11 cellular contexts compared by ENCODE assay signal in the genomic region with DNA sequence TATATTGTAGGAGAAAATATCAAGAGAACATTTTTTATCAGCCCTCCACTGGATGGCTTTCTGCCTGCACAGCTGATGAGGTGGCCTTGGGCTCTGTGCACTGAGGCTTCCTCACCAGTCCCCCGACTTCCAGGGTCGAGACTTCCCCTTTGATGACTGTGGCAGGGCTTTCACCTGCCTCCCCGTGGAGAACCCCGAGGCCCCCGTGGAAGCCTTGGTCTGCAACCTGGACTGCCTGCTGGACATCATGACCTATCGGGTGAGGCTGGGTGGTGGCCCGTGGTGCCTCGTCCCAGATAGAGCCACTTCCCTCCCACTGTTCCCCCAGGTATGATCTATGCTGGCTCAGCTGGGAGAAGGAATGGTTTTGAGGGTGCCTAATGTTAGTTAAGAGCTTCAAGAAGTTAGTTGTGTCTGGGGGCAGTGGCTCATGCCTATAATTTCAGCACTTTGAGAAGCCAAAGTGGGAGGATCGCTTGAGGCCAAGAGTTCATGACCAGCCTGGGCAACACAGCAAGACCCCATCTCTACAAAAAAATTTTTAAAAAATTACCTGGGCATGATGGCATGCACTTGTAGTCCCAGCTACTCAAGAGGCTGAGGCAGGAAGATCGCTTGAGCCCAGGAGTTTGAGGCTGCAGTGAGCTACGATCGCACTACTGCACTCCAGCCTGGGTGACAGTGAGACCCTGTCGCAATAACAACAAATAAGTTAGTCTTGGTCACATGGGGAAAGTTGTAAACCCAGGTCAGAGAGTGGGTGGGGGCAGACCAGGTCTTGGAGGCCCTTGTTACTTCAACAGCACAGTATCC. TPM values are rescaled to one million over a fixed set of nuclear protein-coding genes. Genes with fewer than 3 reads are reported as not detected.
DNase-seq lines count a peak whose midpoint lies in the region; ATAC-seq, FAIRE-seq and TF ChIP-seq lines count a peak whose summit lies in the region.
"Had no signal": no experiment of that assay in that cellular context is flagged by ENCODE, and none has a peak within 500 bp of the region (broad histone marks: within the 10 kb centered on the region; RNA-seq: fewer than 3 reads in every experiment).

No MANE protein-coding gene starts in this region.

- H3K4me3 ChIP-seq in HepG2 (replicated peaks in 1 of 3; ENCODE audit: insufficient read depth in 1 of 3, low read depth in 2 of 3, low read length in 3 of 3): no peak overlapping the region
- no peak overlapping the region for H3K4me3 ChIP-seq in right lobe of liver
- no peak overlapping the region for H3K4me3 ChIP-seq in osteoblast (ENCODE audit: insufficient read depth, low read length)
- no peak overlapping the region for H3K4me3 ChIP-seq in left ventricle myocardium inferior
- H3K4me3 ChIP-seq in PC-9: no peak overlapping the region
- H3K4me3 ChIP-seq: BLaER1 treated with 17β-estradiol and CSF1 and Interleukin-3, amounts not matched to agents 10 nM and 100 nM had no signal

- H3K9me3 ChIP-seq in HepG2 (ENCODE audit: low read length) (no peaks in the 10 kb centered on the region), right lobe of liver (no peaks in the 10 kb centered on the region), osteoblast (ENCODE audit: low read depth, low read length) (no peaks in the 10 kb centered on the region), left ventricle myocardium inferior (replicated peaks) (no peaks in the 10 kb centered on the region), PC-9 (ENCODE audit: insufficient read depth, low read depth) (no peaks in the 10 kb centered on the region)
- H3K9me3 ChIP-seq: BLaER1 treated with 17β-estradiol and CSF1 and Interleukin-3, amounts not matched to agents 10 nM and 100 nM had no signal

- H3K79me2 ChIP-seq in HepG2 (ENCODE audit: insufficient read depth, low read length) (no peaks in the 10 kb centered on the region), osteoblast (ENCODE audit: insufficient read depth, low read length) (no peaks in the 10 kb centered on the region), PC-9 (ENCODE audit: low read depth) (no peaks in the 10 kb centered on the region)

- BruUV-seq in HepG2 (replicated peaks; lab: Mats Ljungman, UMichigan): no TSS peak
- no TSS peak for BruUV-seq in PC-9 (replicated peaks; lab: Mats Ljungman, UMichigan)

- H3K36me3 ChIP-seq in HepG2 (replicated peaks in 1 of 2; ENCODE audit: control insufficient read depth in 1 of 2, insufficient read depth in 2 of 2, low read length in 2 of 2) (peaks cover 3 to 5% of the 10 kb centered on the region in 2 experiments; a peak in 3 of 5 replicates), right lobe of liver (peaks cover 0 to 14% (median 7%) of the 10 kb centered on the region in 4 donors), osteoblast (ENCODE audit: insufficient read depth, low read length) (peaks cover 3% of the 10 kb centered on the region), left ventricle myocardium inferior (peaks cover 51% of the 10 kb centered on the region), PC-9 (ENCODE audit: low read depth) (no peaks in the 10 kb centered on the region)

- POLR2A ChIA-PET in HepG2 (lab: Yijun Ruan, JAX): interaction anchor here (0.6 to 2.2 kb wide), 5 partner anchors 11 to 85 kb away, joined by 3 to 6 read pairs (median 4); a partner anchor contains a TSS
- POLR2A ChIA-PET in RWPE1 (lab: Yijun Ruan, JAX; ENCODE audit: low non-redundant PET): no interaction called here
- POLR2A ChIA-PET in PC-9 (lab: Charles Lee; ENCODE audit: unreplicated experiment): no interaction called here

- no peaks in the 10 kb centered on the region for H3K9me2 ChIP-seq in PC-9 (ENCODE audit: insufficient read depth)

- no peak overlapping the region; the same call in 1 of the 2 replicates for H3K9ac ChIP-seq in HepG2 (ENCODE audit: insufficient read depth, low read depth, low read length)
- H3K9ac ChIP-seq: BLaER1 treated with 17β-estradiol and CSF1 and Interleukin-3, amounts not matched to agents 10 nM and 100 nM had no signal

- intact Hi-C loops in HepG2 (cut with micrococcal nuclease; ENCODE audit: unreplicated experiment): no loop called here
- intact Hi-C loops in right lobe of liver (cut with DNase I): loop anchor here in 1 of 2 donors (5.0 kb wide), 1 partner anchor 74 kb away; no protein-coding TSS in a partner anchor
- intact Hi-C loops in left ventricle myocardium inferior (cut with micrococcal nuclease): no loop called here
- intact Hi-C loops in PC-9 (cut with micrococcal nuclease; ENCODE audit: unreplicated experiment): no loop called here

- peak; percentile 8 for FAIRE-seq in HepG2 (lab: Jason Lieb, UNC)

- TF ChIP-seq EP300 in HepG2 (IDR thresholded peaks at IDR 0.05; ENCODE audit: low read depth in 2 of 2, low read length in 2 of 2) (no peak), HepG2 (CRISPR knock-in tag; IDR thresholded peaks at IDR 0.05; ENCODE audit: borderline replicate concordance) (no peak)

- H3K27ac ChIP-seq in HepG2 (ENCODE audit: extremely low read length, insufficient read depth, low read length) (no peak overlapping the region), right lobe of liver (no peak overlapping the region), RWPE1 (peak overlapping the region; percentile 10; the same call in 1 of the 2 replicates), osteoblast (ENCODE audit: low read depth, low read length) (no peak overlapping the region), left ventricle myocardium inferior (replicated peaks) (no peak overlapping the region), PC-9 (no peak overlapping the region)
- H3K27ac ChIP-seq: BLaER1 treated with 17β-estradiol and CSF1 and Interleukin-3, amounts not matched to agents 10 nM and 100 nM had no signal

- H2AFZ ChIP-seq in HepG2 (ENCODE audit: low read length) (no peak overlapping the region), osteoblast (ENCODE audit: low read length) (no peak overlapping the region), PC-9 (no peak overlapping the region)

- 82% methylated on average over 13 of the region's 13 CpGs for WGBS in HepG2 (ENCODE audit: low lambda C conversion rate)
- 91% methylated on average over 5 of the region's 13 CpGs for WGBS in right lobe of liver (ENCODE audit: insufficient coverage, low coverage, low lambda C conversion rate, missing lambda C conversion rate)

- in situ Hi-C loops in HepG2 (cut with HindIII; ENCODE audit: extremely low pct_ligation_motif_present, low pct_unique_long_range_greater_than_20kb): loop anchor here (5.0 kb wide), 1 partner anchor 69 kb away; no protein-coding TSS in a partner anchor

- no peaks in the 10 kb centered on the region for H4K20me1 ChIP-seq in HepG2 (ENCODE audit: insufficient read depth, low read length)
- H4K20me1 ChIP-seq in osteoblast (ENCODE audit: insufficient read depth, low read length): peaks cover 2% of the 10 kb centered on the region
- no peaks in the 10 kb centered on the region for H4K20me1 ChIP-seq in PC-9 (ENCODE audit: insufficient read depth)

- no peak for TF ChIP-seq CTCF in HepG2 (CRISPR knock-in tag; IDR thresholded peaks at IDR 0.05)
- no peak for TF ChIP-seq CTCF in right lobe of liver (IDR thresholded peaks at IDR 0.05)
- TF ChIP-seq CTCF in RWPE1 (conservative IDR thresholded peaks at IDR 0.05; ENCODE audit: low read depth): no peak
- no peak for TF ChIP-seq CTCF in osteoblast (IDR thresholded peaks at IDR 0.05; ENCODE audit: extremely low read depth, low read depth, low read length)
- TF ChIP-seq CTCF in left ventricle myocardium inferior (IDR thresholded peaks at IDR 0.05; ENCODE audit: borderline replicate concordance): no peak
- no peak for TF ChIP-seq CTCF in PC-9 (conservative IDR thresholded peaks at IDR 0.05)

- H3K27me3 ChIP-seq in HepG2 (ENCODE audit: control insufficient read depth in 1 of 2, insufficient read depth in 2 of 2, low read length in 2 of 2) (no peaks in the 10 kb centered on the region), right lobe of liver (no peaks in the 10 kb centered on the region), osteoblast (ENCODE audit: insufficient read depth, low read length) (no peaks in the 10 kb centered on the region), left ventricle myocardium inferior (ENCODE audit: low read depth) (no peaks in the 10 kb centered on the region), PC-9 (ENCODE audit: insufficient read depth, low read depth) (no peaks in the 10 kb centered on the region)
- H3K27me3 ChIP-seq: BLaER1 treated with 17β-estradiol and CSF1 and Interleukin-3, amounts not matched to agents 10 nM and 100 nM had no signal

- H3K4me1 ChIP-seq in HepG2 (ENCODE audit: insufficient read depth, low read length) (peaks cover 5% of the 10 kb centered on the region; the same call in 1 of the 2 replicates), right lobe of liver (no peaks in the 10 kb centered on the region), osteoblast (ENCODE audit: insufficient read depth, low read length) (peaks cover under 1% of the 10 kb centered on the region), left ventricle myocardium inferior (peaks cover 5% of the 10 kb centered on the region), PC-9 (replicated peaks; ENCODE audit: insufficient read depth) (no peaks in the 10 kb centered on the region)

- TF ChIP-seq POLR2A in HepG2 (IDR thresholded peaks at IDR 0.05; ENCODE audit: insufficient read depth in 1 of 2, low read depth in 2 of 2, low read length in 2 of 2): no peak
- TF ChIP-seq POLR2A in right lobe of liver (IDR thresholded peaks at IDR 0.05): no peak

- DNase-seq in HepG2 (ENCODE audit: low spot score): no peak
- no peak for DNase-seq in right lobe of liver
- DNase-seq in RWPE1 (ENCODE audit: low spot score): no peak
- peak; percentile 41 for DNase-seq in osteoblast (ENCODE audit: insufficient read length, low spot score, missing footprints)
- no peak for DNase-seq in left ventricle myocardium inferior
- no peak for DNase-seq in PC-9
- DNase-seq in RPMI8226: no peak
- DNase-seq: 8988T; CD4-positive, CD25-positive, alpha-beta regulatory T cell; GF-D8 had no signal

- no peak for TF ChIP-seq RAD21 in HepG2 (CRISPR knock-in tag; IDR thresholded peaks at IDR 0.05)

- CTCF ChIA-PET in HepG2 (lab: Yijun Ruan, JAX; ENCODE audit: low intra/inter-chr PET ratio, low total read pairs): interaction anchor here (2.6 kb wide), 1 partner anchor 70 kb away, joined by 11 read pairs; no protein-coding TSS in a partner anchor
- CTCF ChIA-PET in RWPE1 (lab: Yijun Ruan, JAX): interaction anchor here (1.0 kb wide), 1 partner anchor 16 kb away, joined by 4 read pairs; no protein-coding TSS in a partner anchor
- CTCF ChIA-PET in PC-9 (lab: Charles Lee): no interaction called here

- no peak overlapping the region for H3K4me2 ChIP-seq in HepG2 (ENCODE audit: low read depth, low read length)
- no peak overlapping the region for H3K4me2 ChIP-seq in osteoblast (ENCODE audit: insufficient read depth, low read length)
- H3K4me2 ChIP-seq in PC-9: no peak overlapping the region
- H3K4me2 ChIP-seq: BLaER1 treated with 17β-estradiol and CSF1 and Interleukin-3, amounts not matched to agents 10 nM and 100 nM had no signal

- ATAC-seq in HepG2: peak; percentile 7; the same call in 1 of the 3 replicates
- no peak for ATAC-seq in right lobe of liver

- no peaks in the 10 kb centered on the region for H3F3A ChIP-seq in PC-9 (ENCODE audit: insufficient read depth, low read depth)

RNA-seq across cellular contexts. Expression of a gene that starts 11.8 kb away (rescaled TPM):
- total RNA-seq in HepG2 (2016; rRNA removed; fragmentation: Illumina TruSeq; extraction: Trizol) (4.9 and 9.1 TPM in 2 replicates), right lobe of liver (10 to 100 TPM; 10.9 to 16.7 (median 13.4) TPM), osteoblast (10.3 and 11.9 TPM in 2 replicates), left ventricle myocardium inferior (7.4 TPM), PC-9 (2021) (17.0 and 19.3 TPM in 2 replicates)
- 4.4 and 5.2 TPM in 2 replicates for total RNA-seq in HepG2 (2016; cell fraction: cytosol; rRNA removed; fragmentation: Illumina TruSeq; extraction: Trizol; ENCODE audit: low read depth)
- total RNA-seq in HepG2 (2016; cell fraction: insoluble cytoplasmic fraction; rRNA removed; fragmentation: Illumina TruSeq; extraction: Trizol): 4.2 and 8.4 TPM in 2 replicates
- total RNA-seq in HepG2 (2016; cell fraction: membrane; rRNA removed; fragmentation: Illumina TruSeq; extraction: Trizol): 2.6 and 3.0 TPM in 2 replicates
- total RNA-seq in HepG2 (2016; cell fraction: nucleus; rRNA removed; fragmentation: Illumina TruSeq; extraction: Trizol): 12.1 and 12.8 TPM in 2 replicates
- polyA plus RNA-seq in HepG2 (2011; rRNA removed): 15.0 and 19.2 TPM in 2 replicates
- 6.7 and 8.3 TPM in 2 replicates for polyA plus RNA-seq in HepG2 (2011; cell fraction: cytosol; rRNA removed)
- polyA plus RNA-seq in HepG2 (2011; cell fraction: nucleus; rRNA removed): 81.8 and 104 TPM in 2 replicates
- 6.2 and 6.4 TPM in 2 replicates for polyA plus RNA-seq in HepG2 (2012)
- polyA plus RNA-seq in HepG2 (2016; cell fraction: cytosol; fragmentation: Illumina TruSeq; extraction: Trizol; ENCODE audit: low read depth): 0.53 and 0.70 TPM in 2 replicates
- 3.5 and 3.9 TPM in 2 replicates for polyA plus RNA-seq in HepG2 (2016; cell fraction: insoluble cytoplasmic fraction; fragmentation: Illumina TruSeq; extraction: Trizol; ENCODE audit: low read depth)
- 1.2 and 1.3 TPM in 2 replicates for polyA plus RNA-seq in HepG2 (2016; cell fraction: membrane; fragmentation: Illumina TruSeq; extraction: Trizol; ENCODE audit: low read depth)
- 28.7 and 33.1 TPM in 2 replicates for polyA plus RNA-seq in HepG2 (2016; cell fraction: nucleus; fragmentation: Illumina TruSeq; extraction: Trizol; ENCODE audit: insufficient read depth, low read depth)
- polyA minus RNA-seq in HepG2 (2011; rRNA and poly(A)+ RNA removed; ENCODE audit: low replicate concordance): 24.8 and 29.5 TPM in 2 replicates
- 4.3 and 5.3 TPM in 2 replicates for polyA minus RNA-seq in HepG2 (2011; cell fraction: cytosol; rRNA and poly(A)+ RNA removed)
- polyA minus RNA-seq in HepG2 (2011; cell fraction: nucleus; rRNA and poly(A)+ RNA removed): 15.6 and 19.0 TPM in 2 replicates

RNA-seq across cellular contexts. Expression of a gene that starts 27.3 kb away (rescaled TPM):
- total RNA-seq in HepG2 (2016; rRNA removed; fragmentation: Illumina TruSeq; extraction: Trizol): 17.8 and 24.9 TPM in 2 replicates
- total RNA-seq in HepG2 (2016; cell fraction: cytosol; rRNA removed; fragmentation: Illumina TruSeq; extraction: Trizol; ENCODE audit: low read depth): 3.6 TPM in 2 replicates
- total RNA-seq in HepG2 (2016; cell fraction: insoluble cytoplasmic fraction; rRNA removed; fragmentation: Illumina TruSeq; extraction: Trizol): 15.8 and 25.9 TPM in 2 replicates
- total RNA-seq in HepG2 (2016; cell fraction: membrane; rRNA removed; fragmentation: Illumina TruSeq; extraction: Trizol): 14.6 and 18.9 TPM in 2 replicates
- 15.0 and 18.9 TPM in 2 replicates for total RNA-seq in HepG2 (2016; cell fraction: nucleus; rRNA removed; fragmentation: Illumina TruSeq; extraction: Trizol)
- polyA plus RNA-seq in HepG2 (2011; rRNA removed): 16.3 and 17.0 TPM in 2 replicates
- 10.9 and 15.5 TPM in 2 replicates for polyA plus RNA-seq in HepG2 (2011; cell fraction: cytosol; rRNA removed)
- 14.6 and 16.7 TPM in 2 replicates for polyA plus RNA-seq in HepG2 (2011; cell fraction: nucleus; rRNA removed)
- polyA plus RNA-seq in HepG2 (2012): 13.3 and 16.9 TPM in 2 replicates
- 2.3 and 2.9 TPM in 2 replicates for polyA plus RNA-seq in HepG2 (2016; cell fraction: cytosol; fragmentation: Illumina TruSeq; extraction: Trizol; ENCODE audit: low read depth)
- 20.4 and 21.6 TPM in 2 replicates for polyA plus RNA-seq in HepG2 (2016; cell fraction: insoluble cytoplasmic fraction; fragmentation: Illumina TruSeq; extraction: Trizol; ENCODE audit: low read depth)
- polyA plus RNA-seq in HepG2 (2016; cell fraction: membrane; fragmentation: Illumina TruSeq; extraction: Trizol; ENCODE audit: low read depth): 11.6 and 11.9 TPM in 2 replicates
- 22.8 and 26.4 TPM in 2 replicates for polyA plus RNA-seq in HepG2 (2016; cell fraction: nucleus; fragmentation: Illumina TruSeq; extraction: Trizol; ENCODE audit: insufficient read depth, low read depth)
- polyA minus RNA-seq in HepG2 (2011; rRNA and poly(A)+ RNA removed; ENCODE audit: low replicate concordance): 49.4 and 94.6 TPM in 2 replicates
- polyA minus RNA-seq in HepG2 (2011; cell fraction: cytosol; rRNA and poly(A)+ RNA removed): 25.8 and 27.6 TPM in 2 replicates
- 22.4 and 31.0 TPM in 2 replicates for polyA minus RNA-seq in HepG2 (2011; cell fraction: nucleus; rRNA and poly(A)+ RNA removed)
- total RNA-seq in right lobe of liver: 10 to 100 TPM; 10.4 to 16.7 (median 14.5) TPM
- total RNA-seq in osteoblast: 22.4 and 22.7 TPM in 2 replicates
- total RNA-seq in left ventricle myocardium inferior: 22.3 TPM
- 9.7 and 13.7 TPM in 2 replicates for total RNA-seq in PC-9 (2021)

RNA-seq across cellular contexts. Expression of a gene that starts 57.1 kb away (rescaled TPM):
- total RNA-seq in HepG2 (2016; rRNA removed; fragmentation: Illumina TruSeq; extraction: Trizol) (73.8 and 85.7 TPM in 2 replicates), right lobe of liver (10 to 100 TPM; 24.5 to 32.9 (median 30.7) TPM), osteoblast (51.3 and 61.5 TPM in 2 replicates), left ventricle myocardium inferior (43.7 TPM), PC-9 (2021) (54.2 and 61.1 TPM in 2 replicates)
- 9.8 and 10.8 TPM in 2 replicates for total RNA-seq in HepG2 (2016; cell fraction: cytosol; rRNA removed; fragmentation: Illumina TruSeq; extraction: Trizol; ENCODE audit: low read depth)
- 73.6 and 85.8 TPM in 2 replicates for total RNA-seq in HepG2 (2016; cell fraction: insoluble cytoplasmic fraction; rRNA removed; fragmentation: Illumina TruSeq; extraction: Trizol)
- total RNA-seq in HepG2 (2016; cell fraction: membrane; rRNA removed; fragmentation: Illumina TruSeq; extraction: Trizol): 16.2 and 17.5 TPM in 2 replicates
- total RNA-seq in HepG2 (2016; cell fraction: nucleus; rRNA removed; fragmentation: Illumina TruSeq; extraction: Trizol): 47.2 and 51.5 TPM in 2 replicates
- 51.1 and 52.7 TPM in 2 replicates for polyA plus RNA-seq in HepG2 (2011; rRNA removed)
- polyA plus RNA-seq in HepG2 (2011; cell fraction: cytosol; rRNA removed): 40.4 and 61.2 TPM in 2 replicates
- polyA plus RNA-seq in HepG2 (2011; cell fraction: nucleus; rRNA removed): 138 and 141 TPM in 2 replicates
- polyA plus RNA-seq in HepG2 (2012): 38.9 and 41.3 TPM in 2 replicates
- 4.5 and 4.8 TPM in 2 replicates for polyA plus RNA-seq in HepG2 (2016; cell fraction: cytosol; fragmentation: Illumina TruSeq; extraction: Trizol; ENCODE audit: low read depth)
- polyA plus RNA-seq in HepG2 (2016; cell fraction: insoluble cytoplasmic fraction; fragmentation: Illumina TruSeq; extraction: Trizol; ENCODE audit: low read depth): 53.2 and 57.0 TPM in 2 replicates
- polyA plus RNA-seq in HepG2 (2016; cell fraction: membrane; fragmentation: Illumina TruSeq; extraction: Trizol; ENCODE audit: low read depth): 5.8 and 7.8 TPM in 2 replicates
- 75.3 and 76.0 TPM in 2 replicates for polyA plus RNA-seq in HepG2 (2016; cell fraction: nucleus; fragmentation: Illumina TruSeq; extraction: Trizol; ENCODE audit: insufficient read depth, low read depth)
- 62.6 and 88.2 TPM in 2 replicates for polyA minus RNA-seq in HepG2 (2011; rRNA and poly(A)+ RNA removed; ENCODE audit: low replicate concordance)
- polyA minus RNA-seq in HepG2 (2011; cell fraction: cytosol; rRNA and poly(A)+ RNA removed): 21.7 and 23.0 TPM in 2 replicates
- polyA minus RNA-seq in HepG2 (2011; cell fraction: nucleus; rRNA and poly(A)+ RNA removed): 43.4 and 56.8 TPM in 2 replicates

RNA-seq across cellular contexts. Expression of a gene that starts 57.4 kb away (rescaled TPM):
- total RNA-seq in HepG2 (2016; rRNA removed; fragmentation: Illumina TruSeq; extraction: Trizol) (500 and 817 TPM in 2 replicates), right lobe of liver (100 to 1,000 TPM in 1 of 6 experiments, 10 to 100 TPM in 5; 51.4 to 110 (median 90.7) TPM), osteoblast (123 and 142 TPM in 2 replicates), left ventricle myocardium inferior (129 TPM), PC-9 (2021) (326 and 339 TPM in 2 replicates)
- 52.3 and 54.5 TPM in 2 replicates for total RNA-seq in HepG2 (2016; cell fraction: cytosol; rRNA removed; fragmentation: Illumina TruSeq; extraction: Trizol; ENCODE audit: low read depth)
- 484 and 682 TPM in 2 replicates for total RNA-seq in HepG2 (2016; cell fraction: insoluble cytoplasmic fraction; rRNA removed; fragmentation: Illumina TruSeq; extraction: Trizol)
- total RNA-seq in HepG2 (2016; cell fraction: membrane; rRNA removed; fragmentation: Illumina TruSeq; extraction: Trizol): 138 and 170 TPM in 2 replicates
- 336 and 347 TPM in 2 replicates for total RNA-seq in HepG2 (2016; cell fraction: nucleus; rRNA removed; fragmentation: Illumina TruSeq; extraction: Trizol)
- 140 and 157 TPM in 2 replicates for polyA plus RNA-seq in HepG2 (2011; rRNA removed)
- 134 and 147 TPM in 2 replicates for polyA plus RNA-seq in HepG2 (2011; cell fraction: cytosol; rRNA removed)
- polyA plus RNA-seq in HepG2 (2011; cell fraction: nucleus; rRNA removed): 150 and 189 TPM in 2 replicates
- 211 and 269 TPM in 2 replicates for polyA plus RNA-seq in HepG2 (2012)
- 31.7 and 36.7 TPM in 2 replicates for polyA plus RNA-seq in HepG2 (2016; cell fraction: cytosol; fragmentation: Illumina TruSeq; extraction: Trizol; ENCODE audit: low read depth)
- polyA plus RNA-seq in HepG2 (2016; cell fraction: insoluble cytoplasmic fraction; fragmentation: Illumina TruSeq; extraction: Trizol; ENCODE audit: low read depth): 551 and 651 TPM in 2 replicates
- 103 and 131 TPM in 2 replicates for polyA plus RNA-seq in HepG2 (2016; cell fraction: membrane; fragmentation: Illumina TruSeq; extraction: Trizol; ENCODE audit: low read depth)
- polyA plus RNA-seq in HepG2 (2016; cell fraction: nucleus; fragmentation: Illumina TruSeq; extraction: Trizol; ENCODE audit: insufficient read depth, low read depth): 452 and 475 TPM in 2 replicates
- 774 and 825 TPM in 2 replicates for polyA minus RNA-seq in HepG2 (2011; rRNA and poly(A)+ RNA removed; ENCODE audit: low replicate concordance)
- 152 and 162 TPM in 2 replicates for polyA minus RNA-seq in HepG2 (2011; cell fraction: cytosol; rRNA and poly(A)+ RNA removed)
- polyA minus RNA-seq in HepG2 (2011; cell fraction: nucleus; rRNA and poly(A)+ RNA removed): 238 and 284 TPM in 2 replicates
